ENCODE assay signal across 13 cellular contexts in the genomic region with DNA sequence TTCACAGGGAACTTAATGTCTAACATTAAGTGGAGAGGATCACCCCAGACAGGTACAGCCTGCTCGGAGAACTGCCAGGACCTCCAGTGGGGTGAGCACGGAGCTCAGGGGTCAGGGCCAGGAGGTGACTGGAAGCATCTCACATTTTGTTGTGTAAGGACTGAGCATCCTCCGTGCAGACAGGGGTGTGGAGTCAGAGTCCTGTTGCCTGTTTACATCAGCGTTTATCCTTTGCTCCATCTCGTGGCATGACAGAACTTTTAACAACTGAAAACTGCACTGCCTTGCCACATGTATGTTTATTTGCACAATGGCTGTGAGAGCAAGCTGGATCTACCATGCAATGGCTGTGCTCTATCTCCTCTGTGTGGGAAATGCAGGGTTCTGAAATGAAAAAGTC.
A peak's percentile ranks its signal among the peaks of the same experiment; 100 is the strongest.
DNase-seq lines count a peak whose midpoint lies in the region; ATAC-seq and TF ChIP-seq lines count a peak whose summit lies in the region.
"Had no signal": no experiment of that assay in that cellular context is flagged by ENCODE, and none has a peak within 500 bp of the region (broad histone marks: within the 10 kb centered on the region; RNA-seq: fewer than 3 reads in every experiment).

No MANE protein-coding gene starts in this region.

- intact Hi-C loops in sciatic nerve (cut with DNase I) = no loop called here

- H3K9me3 ChIP-seq in DND-41 (ENCODE audit: insufficient read depth, low read length, severe bottlenecking) (no peaks in the 10 kb centered on the region), OCI-LY3 (ENCODE audit: insufficient read depth, low read length) (no peaks in the 10 kb centered on the region), T-helper 17 cell (ENCODE audit: control insufficient read depth, low read length, poor library complexity, severe bottlenecking) (no peaks in the 10 kb centered on the region)

- TF ChIP-seq CTCF in DND-41 (IDR thresholded peaks at IDR 0.05; ENCODE audit: borderline replicate concordance, extremely low read depth, low read length, poor library complexity, severe bottlenecking) = no peak
- no peak for TF ChIP-seq CTCF in OCI-LY3 (IDR thresholded peaks at IDR 0.05; ENCODE audit: low read depth, low read length)
- no peak for TF ChIP-seq CTCF in fibroblast of the aortic adventitia (IDR thresholded peaks at IDR 0.05; ENCODE audit: insufficient read depth, low read length)

- H2AFZ ChIP-seq in DND-41 (ENCODE audit: low read depth, low read length) (peak overlapping the region; percentile 5; the same call in 1 of the 2 replicates), OCI-LY3 (ENCODE audit: low read depth, low read length) (peak overlapping the region; percentile 8; the same call in 1 of the 2 replicates)

- H3K27ac ChIP-seq in DND-41 (ENCODE audit: low read length) (peak overlapping the region; percentile 10), OCI-LY3 (ENCODE audit: low read length) (no peak overlapping the region; the same call in 1 of the 2 replicates)

- H3K27me3 Mint-ChIP-seq in T-helper 17 cell = no peaks in the 10 kb centered on the region
- H3K27me3 Mint-ChIP-seq: stimulated activated memory B cell treated with anti-CD40 and anti-IgM and Interleukin-4, amounts not matched to agents 10 μg/mL and 1 μg/mL and 100 μg/mL, for 72 hours had no signal

- H3K4me1 ChIP-seq in DND-41 (ENCODE audit: insufficient read depth, low read length) (peaks cover 54% of the 10 kb centered on the region), OCI-LY3 (ENCODE audit: low read length) (peaks cover 37% of the 10 kb centered on the region)

- H3K4me3 ChIP-seq in DND-41 (ENCODE audit: low read depth in 1 of 2, low read length in 2 of 2) = no peak overlapping the region
- no peak overlapping the region for H3K4me3 ChIP-seq in OCI-LY3 (ENCODE audit: low read length)
- H3K4me3 ChIP-seq in fibroblast of the aortic adventitia (ENCODE audit: low read depth, low read length) = no peak overlapping the region

- DNase-seq in DND-41 (peak; percentile 34), fibroblast of the aortic adventitia (ENCODE audit: low read depth) (peak; percentile 52), sciatic nerve (ENCODE audit: low spot score) (no peak), T-helper 17 cell (no peak)
- DNase-seq: naive thymus-derived CD8-positive, alpha-beta T cell; NCI-H1930; SHP77 treated with DMSO at 0.1 percent for 48 hours; stimulated activated CD4-positive, alpha-beta T cell treated with anti-CD3 and anti-CD28 coated beads, Interleukin-15, amount 100 ng/mL, for 24 hours had no signal

- H3K79me2 ChIP-seq in DND-41 (ENCODE audit: insufficient read depth, low read length) (no peaks in the 10 kb centered on the region), OCI-LY3 (ENCODE audit: low read length) (no peaks in the 10 kb centered on the region)

- H3K27me3 ChIP-seq in DND-41 (ENCODE audit: insufficient read depth, low read length, poor library complexity) (no peaks in the 10 kb centered on the region), OCI-LY3 (ENCODE audit: low read depth, low read length) (no peaks in the 10 kb centered on the region)

- H4K20me1 ChIP-seq in DND-41 (ENCODE audit: insufficient read depth, low read length) (no peaks in the 10 kb centered on the region), OCI-LY3 (ENCODE audit: insufficient read depth, low read length) (no peaks in the 10 kb centered on the region)

- peaks cover 19% of the 10 kb centered on the region for H3K4me1 Mint-ChIP-seq in T-helper 17 cell

- ATAC-seq in DND-41 (ENCODE audit: insufficient read depth, low read depth) (peak; percentile 21), sciatic nerve (peak; percentile 91), T-helper 17 cell (no peak), GM21786 (IDR thresholded peaks at IDR 0.05; ENCODE audit: unreplicated experiment) (no peak), GM19397 (IDR thresholded peaks at IDR 0.05; ENCODE audit: unreplicated experiment) (no peak), esophagus mucosa (no peak)
- ATAC-seq: naive thymus-derived CD8-positive, alpha-beta T cell; stimulated activated memory B cell treated with anti-CD40 and anti-IgM and Interleukin-4, amounts not matched to agents 10 μg/mL and 1 μg/mL and 100 μg/mL, for 72 hours had no signal

- no peaks in the 10 kb centered on the region for H3K36me3 ChIP-seq in DND-41 (ENCODE audit: insufficient read depth, low read length)
- H3K36me3 ChIP-seq in OCI-LY3 (replicated peaks; ENCODE audit: low read depth, low read length) = no peaks in the 10 kb centered on the region

- no peak overlapping the region for H3K4me2 ChIP-seq in DND-41 (ENCODE audit: insufficient read depth, low read length)
- H3K4me2 ChIP-seq in OCI-LY3 (ENCODE audit: low read length) = no peak overlapping the region

- H3K36me3 Mint-ChIP-seq in T-helper 17 cell (ENCODE audit: low read depth) = no peaks in the 10 kb centered on the region
- H3K36me3 Mint-ChIP-seq: naive thymus-derived CD8-positive, alpha-beta T cell; stimulated activated memory B cell treated with anti-CD40 and anti-IgM and Interleukin-4, amounts not matched to agents 10 μg/mL and 1 μg/mL and 100 μg/mL, for 72 hours had no signal

- H3K27ac Mint-ChIP-seq in T-helper 17 cell = no peak overlapping the region
- H3K27ac Mint-ChIP-seq: naive thymus-derived CD8-positive, alpha-beta T cell; stimulated activated memory B cell treated with anti-CD40 and anti-IgM and Interleukin-4, amounts not matched to agents 10 μg/mL and 1 μg/mL and 100 μg/mL, for 72 hours had no signal

- no peak overlapping the region for H3K9ac ChIP-seq in DND-41 (ENCODE audit: low read depth, low read length)
- H3K9ac ChIP-seq in OCI-LY3 (ENCODE audit: low read length) = no peak overlapping the region

- no peak overlapping the region for H3K4me3 Mint-ChIP-seq in T-helper 17 cell
- H3K4me3 Mint-ChIP-seq: naive thymus-derived CD8-positive, alpha-beta T cell; stimulated activated memory B cell treated with anti-CD40 and anti-IgM and Interleukin-4, amounts not matched to agents 10 μg/mL and 1 μg/mL and 100 μg/mL, for 72 hours had no signal

Comparison
In these comparisons a context has a peak if more than half of its experiments do, and no peak if none do; other contexts are left out.
1. ATAC-seq: peak in DND-41 (single experiment) and sciatic nerve (single experiment); none in T-helper 17 cell (single experiment), GM21786 (single experiment), GM19397 (single experiment) and esophagus mucosa (single experiment).
2. DNase-seq: peak in DND-41 (single experiment) and fibroblast of the aortic adventitia (single experiment); none in sciatic nerve (single experiment) and T-helper 17 cell (0 of 3).